Comparison of ENCODE assay signal across 31 cellular contexts in genomic region chr11:86692317-86692716, GRCh38. TPM values are rescaled to one million over a fixed set of nuclear protein-coding genes. Genes with fewer than 3 reads are reported as not detected.
A peak's percentile ranks its signal among the peaks of the same experiment; 100 is the strongest.
DNase-seq lines count a peak whose midpoint lies in the region; ATAC-seq and TF ChIP-seq lines count a peak whose summit lies in the region.
"Had no signal": no experiment of that assay in that cellular context is flagged by ENCODE, and none has a peak within 500 bp of the region (broad histone marks: within the 10 kb centered on the region; RNA-seq: fewer than 3 reads in every experiment).

No MANE protein-coding gene starts in this region.

- H3K4me1 ChIP-seq in foreskin keratinocyte (peaks cover 33% of the 10 kb centered on the region), esophagus muscularis mucosa (peaks cover 15 to 66% (median 50%) of the 10 kb centered on the region in 4 donors), neural progenitor cell (peaks cover 19% of the 10 kb centered on the region)
- H3K4me1 ChIP-seq: colonic mucosa had no signal

- H3K79me2 ChIP-seq in neural progenitor cell (ENCODE audit: low read depth), result no peaks in the 10 kb centered on the region

- no peak overlapping the region for H3K4me3 ChIP-seq in esophagus muscularis mucosa
- H3K4me3 ChIP-seq in neural progenitor cell, result no peak overlapping the region
- H3K4me3 ChIP-seq: colonic mucosa, gastrocnemius medialis, transverse colon had no signal

- WGBS in esophagus muscularis mucosa, result 90% methylated on average over 1 of the region's 1 CpG

- H3K27ac ChIP-seq in foreskin keratinocyte (no peak overlapping the region), esophagus muscularis mucosa (replicated peaks in 1 of 4) (no peak overlapping the region), neural progenitor cell (no peak overlapping the region)
- H3K27ac ChIP-seq: colonic mucosa, gastrocnemius medialis, transverse colon had no signal

- TF ChIP-seq CTCF in foreskin keratinocyte (conservative IDR thresholded peaks at IDR 0.05) (no peak), esophagus muscularis mucosa (IDR thresholded peaks at IDR 0.05) (no peak), neural progenitor cell (IDR thresholded peaks at IDR 0.05) (no peak)

- H3K27ac Mint-ChIP-seq in neural progenitor cell, result no peak overlapping the region
- H3K27ac Mint-ChIP-seq: activated B cell treated with CpG ODN at 0.5 μM for 24 hours; activated naive CD8-positive, alpha-beta T cell treated with anti-CD3 and anti-CD28 coated beads, Interleukin-2, amount 50 U/mL, for 24 hours; B cell; CD8-positive, alpha-beta T cell; immature natural killer cell; natural killer cell had no signal

- H3K36me3 ChIP-seq in esophagus muscularis mucosa, result no peaks in the 10 kb centered on the region
- no peaks in the 10 kb centered on the region for H3K36me3 ChIP-seq in neural progenitor cell
- H3K36me3 ChIP-seq: colonic mucosa, gastrocnemius medialis, transverse colon had no signal

- no peak overlapping the region for H2AFZ ChIP-seq in neural progenitor cell (replicated peaks)

- intact Hi-C loops in esophagus muscularis mucosa (cut with DNase I), result no loop called here

- no peaks in the 10 kb centered on the region for H3K36me3 Mint-ChIP-seq in neural progenitor cell
- H3K36me3 Mint-ChIP-seq: CD8-positive, alpha-beta T cell; immature natural killer cell; natural killer cell had no signal

- H4K20me1 ChIP-seq in neural progenitor cell (ENCODE audit: low read depth), result no peaks in the 10 kb centered on the region

- no peak overlapping the region for H3K4me2 ChIP-seq in neural progenitor cell

- peaks cover 3% of the 10 kb centered on the region for H3K27me3 Mint-ChIP-seq in neural progenitor cell (ENCODE audit: insufficient read depth, low read depth)
- H3K27me3 Mint-ChIP-seq: activated naive CD8-positive, alpha-beta T cell treated with anti-CD3 and anti-CD28 coated beads, Interleukin-2, amount 50 U/mL, for 24 hours had no signal

- peaks cover 2% of the 10 kb centered on the region for H3K9me3 Mint-ChIP-seq in neural progenitor cell
- H3K9me3 Mint-ChIP-seq: activated B cell treated with CpG ODN at 0.5 μM for 24 hours; activated naive CD8-positive, alpha-beta T cell treated with anti-CD3 and anti-CD28 coated beads, Interleukin-2, amount 50 U/mL, for 24 hours; activated T-cell treated with anti-CD3 and anti-CD28 coated beads, Interleukin-2, amount 50 U/mL, for 4 hours; CD8-positive, alpha-beta T cell; natural killer cell had no signal

- no peak overlapping the region for H3K4me3 Mint-ChIP-seq in neural progenitor cell
- H3K4me3 Mint-ChIP-seq: activated B cell treated with CpG ODN at 0.5 μM for 24 hours; activated naive CD8-positive, alpha-beta T cell treated with anti-CD3 and anti-CD28 coated beads, Interleukin-2, amount 50 U/mL, for 24 hours; activated T-cell treated with anti-CD3 and anti-CD28 coated beads, Interleukin-2, amount 50 U/mL, for 4 hours; B cell; CD8-positive, alpha-beta T cell; immature natural killer cell; natural killer cell had no signal

- no peak overlapping the region for H3K9ac ChIP-seq in neural progenitor cell

- H3K9me3 ChIP-seq in esophagus muscularis mucosa (no peaks in the 10 kb centered on the region), neural progenitor cell (ENCODE audit: low read depth) (no peaks in the 10 kb centered on the region)
- H3K9me3 ChIP-seq: colonic mucosa, gastrocnemius medialis, transverse colon had no signal

- TF ChIP-seq EP300 in esophagus muscularis mucosa (IDR thresholded peaks at IDR 0.05), result no peak

- H3K4me1 Mint-ChIP-seq in neural progenitor cell, result peaks cover 13% of the 10 kb centered on the region
- H3K4me1 Mint-ChIP-seq: activated B cell treated with CpG ODN at 0.5 μM for 24 hours, B cell, immature natural killer cell, natural killer cell had no signal

- DNase-seq in AG20443 (ENCODE audit: low spot score) (peak; percentile 22), LHCN-M2 (ENCODE audit: low read depth) (peak; percentile 49), amniotic epithelial cell (ENCODE audit: low read depth) (peak; percentile 54), foreskin keratinocyte (peak in 1 of 2 donors; percentile 65), esophagus muscularis mucosa (ENCODE audit: extremely low spot score) (no peak), LoVo (ENCODE audit: low spot score) (no peak), neural progenitor cell (ENCODE audit: low spot score) (no peak), GF-D8 (lab: John Stamatoyannopoulos, UW) (no peak)
- DNase-seq: activated B cell treated with CpG ODN at 0.5 μM for 24 hours; activated CD4-positive, alpha-beta T cell treated with anti-CD3 and anti-CD28 coated beads, Interleukin-2, amount 50 U/mL, for 1 hour; activated gamma-delta T cell treated with Interleukin-2 at 50 U/mL for 16 hours; activated naive CD8-positive, alpha-beta T cell treated with anti-CD3 and anti-CD28 coated beads, Interleukin-2, amount 50 U/mL, for 24 hours; activated T-cell treated with anti-CD3 and anti-CD28 coated beads, Interleukin-2, amount 50 U/mL, for 4 hours; CD8-positive, alpha-beta T cell; colonic mucosa; effector CD8-positive, alpha-beta T cell; gastrocnemius medialis; hippocampal formation; immature natural killer cell; KG1; natural killer cell; NCI-H1436; NCI-H2081 treated with DMSO at 0.1 percent for 48 hours; NCI-H82; OCI-M1; retina; SHP77 treated with DMSO at 0.1 percent for 48 hours; stimulated activated CD4-positive, alpha-beta T cell treated with anti-CD3 and anti-CD28 coated beads, Interleukin-2, amount 100 ng/mL, for 24 hours; transverse colon had no signal

- peaks cover 8% of the 10 kb centered on the region for H3F3A ChIP-seq in neural progenitor cell (ENCODE audit: low read depth)

- ATAC-seq in foreskin keratinocyte, result peak; percentile 52
- ATAC-seq: activated naive CD8-positive, alpha-beta T cell treated with anti-CD3 and anti-CD28 coated beads, Interleukin-2, amount 50 U/mL, for 24 hours; activated T-cell treated with anti-CD3 and anti-CD28 coated beads, Interleukin-2, amount 50 U/mL, for 4 hours; CD8-positive, alpha-beta T cell; gastrocnemius medialis; HCT116; natural killer cell had no signal

- TF ChIP-seq POLR2A in esophagus muscularis mucosa (IDR thresholded peaks at IDR 0.05; ENCODE audit: low read depth), result no peak

- H3K27me3 ChIP-seq in foreskin keratinocyte (no peaks in the 10 kb centered on the region), esophagus muscularis mucosa (no peaks in the 10 kb centered on the region), neural progenitor cell (no peaks in the 10 kb centered on the region)
- H3K27me3 ChIP-seq: colonic mucosa, gastrocnemius medialis, transverse colon had no signal

RNA-seq across cellular contexts. Expression of gene ME3, which starts 19.9 kb away (rescaled TPM):
- 17.3 and 22.1 TPM in 2 replicates for total RNA-seq in LHCN-M2 (2014; rRNA removed)
- 18.5 TPM for polyA plus RNA-seq in LHCN-M2 (2012)
- 2.4 and 3.7 TPM in 2 replicates for total RNA-seq in foreskin keratinocyte
- polyA plus RNA-seq in foreskin keratinocyte, result 2.2 and 3.2 TPM in 2 replicates
- 10 to 100 TPM; 20.4 to 50.1 (median 26.2) TPM for total RNA-seq in esophagus muscularis mucosa
- 49.6 and 111 TPM in 2 replicates for total RNA-seq in neural progenitor cell (ENCODE audit: low replicate concordance)
- total RNA-seq: B cell had no signal

Comparison
In these comparisons a context has a peak if more than half of its experiments do, and no peak if none do; other contexts are left out.
1. DNase-seq: peak in AG20443 (single experiment), LHCN-M2 (single experiment) and amniotic epithelial cell (single experiment); none in esophagus muscularis mucosa (single experiment), LoVo (single experiment), neural progenitor cell (single experiment) and GF-D8 (single experiment).